In genomic region chr1:224504642-224505041, GRCh38 we compare ENCODE assay signal across 21 cellular contexts.
DNase-seq lines count a peak whose midpoint lies in the region; ATAC-seq and TF ChIP-seq lines count a peak whose summit lies in the region.
"Had no signal": no experiment of that assay in that cellular context is flagged by ENCODE, and none has a peak within 500 bp of the region (broad histone marks: within the 10 kb centered on the region; RNA-seq: fewer than 3 reads in every experiment).

No MANE protein-coding gene starts in this region.

- no peaks in the 10 kb centered on the region for H3K9me3 Mint-ChIP-seq in endothelial cell (ENCODE audit: unreplicated experiment)
- no peaks in the 10 kb centered on the region for H3K9me3 Mint-ChIP-seq in stimulated activated naive B cell treated with anti-CD40 and anti-IgM and Interleukin-4, amounts not matched to agents 10 μg/mL and 1 μg/mL and 100 μg/mL, for 72 hours
- H3K9me3 Mint-ChIP-seq: activated T-helper 2 cell treated with anti-CD3 and anti-CD28 coated beads, Interferon-gamma antibody, Interleukin-2, Interleukin-4, amounts not matched to agents 10 μg/mL and 5 μg/mL and 100 μg/mL, durations not matched to agents 14 hours and 24 hours and 36 hours; CD4-positive, alpha-beta memory T cell had no signal

- H3K4me1 Mint-ChIP-seq in endothelial cell (ENCODE audit: unreplicated experiment): peaks cover 49% of the 10 kb centered on the region
- peaks cover 24 to 37% of the 10 kb centered on the region in 2 donors for H3K4me1 Mint-ChIP-seq in stimulated activated naive B cell treated with anti-CD40 and anti-IgM and Interleukin-4, amounts not matched to agents 10 μg/mL and 1 μg/mL and 100 μg/mL, for 72 hours

- H3K79me2 ChIP-seq in PC-3 (ENCODE audit: low read length): no peaks in the 10 kb centered on the region

- no peaks in the 10 kb centered on the region for H3K36me3 Mint-ChIP-seq in endothelial cell (ENCODE audit: low read depth, unreplicated experiment)
- peaks cover 4 to 7% of the 10 kb centered on the region in 2 donors for H3K36me3 Mint-ChIP-seq in stimulated activated naive B cell treated with anti-CD40 and anti-IgM and Interleukin-4, amounts not matched to agents 10 μg/mL and 1 μg/mL and 100 μg/mL, for 72 hours
- H3K36me3 Mint-ChIP-seq: CD4-positive, alpha-beta memory T cell had no signal

- POLR2A ChIA-PET in PC-3 (lab: Charles Lee; ENCODE audit: unreplicated experiment): no interaction called here

- H3K27me3 ChIP-seq in left ventricle myocardium inferior (ENCODE audit: low read depth): no peaks in the 10 kb centered on the region
- H3K27me3 ChIP-seq in prostate gland (replicated peaks; ENCODE audit: insufficient read depth): no peaks in the 10 kb centered on the region
- H3K27me3 ChIP-seq in PC-3 (ENCODE audit: low read length): no peaks in the 10 kb centered on the region
- H3K27me3 ChIP-seq: thyroid gland had no signal

- no peak overlapping the region for H3K4me3 Mint-ChIP-seq in endothelial cell (ENCODE audit: unreplicated experiment)
- H3K4me3 Mint-ChIP-seq in stimulated activated naive B cell treated with anti-CD40 and anti-IgM and Interleukin-4, amounts not matched to agents 10 μg/mL and 1 μg/mL and 100 μg/mL, for 72 hours: no peak overlapping the region
- H3K4me3 Mint-ChIP-seq: CD4-positive, alpha-beta memory T cell had no signal

- no peaks in the 10 kb centered on the region for H3K9me3 ChIP-seq in left ventricle myocardium inferior (replicated peaks)
- no peaks in the 10 kb centered on the region for H3K9me3 ChIP-seq in prostate gland
- no peaks in the 10 kb centered on the region for H3K9me3 ChIP-seq in PC-3 (ENCODE audit: low read length)
- H3K9me3 ChIP-seq: neutrophil, thyroid gland had no signal

- BruUV-seq in PC-3 (replicated peaks; lab: Mats Ljungman, UMichigan): no TSS peak

- H3F3A ChIP-seq in PC-3 (ENCODE audit: low read length, unreplicated experiment): peaks cover under 1% of the 10 kb centered on the region

- 52% methylated on average over 2 of the region's 2 CpGs for WGBS in prostate gland
- 45 to 50% methylated on average over 2 of the region's 2 CpGs for WGBS in lower leg skin, 2 donors

- CTCF ChIA-PET in PC-3 (lab: Charles Lee): no interaction called here

- TF ChIP-seq CTCF in left ventricle myocardium inferior (IDR thresholded peaks at IDR 0.05; ENCODE audit: borderline replicate concordance): no peak
- TF ChIP-seq CTCF in endothelial cell (IDR thresholded peaks at IDR 0.05; ENCODE audit: unreplicated experiment): no peak
- no peak for TF ChIP-seq CTCF in prostate gland (IDR thresholded peaks at IDR 0.05)
- no peak for TF ChIP-seq CTCF in PC-3 (conservative IDR thresholded peaks at IDR 0.05; ENCODE audit: low read depth, low read length)
- TF ChIP-seq CTCF in lower leg skin (IDR thresholded peaks at IDR 0.05): no peak

- TF ChIP-seq POLR2A in prostate gland (IDR thresholded peaks at IDR 0.05) (no peak), lower leg skin (IDR thresholded peaks at IDR 0.05) (no peak)

- peak overlapping the region; percentile 97 for H3K27ac Mint-ChIP-seq in endothelial cell (ENCODE audit: unreplicated experiment)
- no peak overlapping the region for H3K27ac Mint-ChIP-seq in stimulated activated naive B cell treated with anti-CD40 and anti-IgM and Interleukin-4, amounts not matched to agents 10 μg/mL and 1 μg/mL and 100 μg/mL, for 72 hours
- H3K27ac Mint-ChIP-seq: activated T-helper 2 cell treated with anti-CD3 and anti-CD28 coated beads, Interferon-gamma antibody, Interleukin-2, Interleukin-4, amounts not matched to agents 10 μg/mL and 5 μg/mL and 100 μg/mL, durations not matched to agents 14 hours and 24 hours and 36 hours had no signal

- H4K20me1 ChIP-seq in PC-3 (ENCODE audit: low read length): no peaks in the 10 kb centered on the region

- H3K4me3 ChIP-seq in left ventricle myocardium inferior: no peak overlapping the region
- H3K4me3 ChIP-seq in prostate gland: no peak overlapping the region
- H3K4me3 ChIP-seq in PC-3 (ENCODE audit: low read length): no peak overlapping the region
- no peak overlapping the region for H3K4me3 ChIP-seq in lower leg skin (ENCODE audit: low read depth, poor library complexity, severe bottlenecking)
- H3K4me3 ChIP-seq: thyroid gland had no signal

- DNase-seq in left ventricle myocardium inferior (no peak), left ventricle myocardium superior (no peak), endothelial cell (ENCODE audit: low spot score) (no peak), prostate gland (ENCODE audit: low spot score) (no peak), PC-3 (no peak), lower leg skin (ENCODE audit: low spot score in 2 of 2) (no peak)
- no peak for DNase-seq in stimulated activated naive B cell treated with anti-CD40 and anti-IgM and Interleukin-4, amounts not matched to agents 10 μg/mL and 1 μg/mL and 100 μg/mL, for 72 hours
- DNase-seq: ACHN; caudate nucleus; CD4-positive, alpha-beta memory T cell; DMS79; hypothalamus; MV-4-11; NCI-H1930; NCI-H510A; SHP77 treated with DMSO at 0.1 percent for 48 hours; stimulated activated CD4-positive, alpha-beta T cell treated with anti-CD3 and anti-CD28 coated beads, Interleukin-4, amount 100 ng/mL, for 1 hour; thyroid gland had no signal

- H3K9me2 ChIP-seq in PC-3 (replicated peaks; ENCODE audit: low read length): no peaks in the 10 kb centered on the region

- intact Hi-C loops in left ventricle myocardium inferior (cut with micrococcal nuclease) (no loop called here), left ventricle myocardium superior (cut with micrococcal nuclease) (no loop called here), prostate gland (cut with DNase I) (loop anchor here (10.0 kb wide), 2 partner anchors 50 to 940 kb away; no protein-coding TSS in a partner anchor), PC-3 (cut with micrococcal nuclease) (no loop called here), lower leg skin (cut with DNase I; ENCODE audit: low total_unique reads) (no loop called here)

- H3K4me2 ChIP-seq in PC-3 (ENCODE audit: low read length): no peak overlapping the region

- peaks cover 6% of the 10 kb centered on the region for H3K27me3 Mint-ChIP-seq in endothelial cell (ENCODE audit: unreplicated experiment)
- H3K27me3 Mint-ChIP-seq in stimulated activated naive B cell treated with anti-CD40 and anti-IgM and Interleukin-4, amounts not matched to agents 10 μg/mL and 1 μg/mL and 100 μg/mL, for 72 hours: peaks cover 0 to 6% of the 10 kb centered on the region in 2 donors

- H3K36me3 ChIP-seq in left ventricle myocardium inferior (no peaks in the 10 kb centered on the region), prostate gland (no peaks in the 10 kb centered on the region), PC-3 (ENCODE audit: low read depth, low read length) (no peaks in the 10 kb centered on the region)
- H3K36me3 ChIP-seq: neutrophil, thyroid gland had no signal

- H3K27ac ChIP-seq in left ventricle myocardium inferior (replicated peaks) (peak overlapping the region; percentile 89), prostate gland (peak overlapping the region; percentile 82 to 84), PC-3 (ENCODE audit: low read length) (no peak overlapping the region)
- H3K27ac ChIP-seq: neutrophil had no signal

- ATAC-seq in left ventricle myocardium superior (no peak), PC-3 (no peak), GM21619 (IDR thresholded peaks at IDR 0.05; ENCODE audit: unreplicated experiment) (no peak)
- no peak for ATAC-seq in stimulated activated naive B cell treated with anti-CD40 and anti-IgM and Interleukin-4, amounts not matched to agents 10 μg/mL and 1 μg/mL and 100 μg/mL, for 72 hours (replicated peaks)

- no peak overlapping the region for H2AFZ ChIP-seq in PC-3 (ENCODE audit: low read length)

- H3K4me1 ChIP-seq in left ventricle myocardium inferior (peaks cover 45% of the 10 kb centered on the region), prostate gland (replicated peaks) (peaks cover 12% of the 10 kb centered on the region), PC-3 (ENCODE audit: insufficient read depth, low read length) (peaks cover 28% of the 10 kb centered on the region)

- H3K9ac ChIP-seq in PC-3 (ENCODE audit: low read length): no peak overlapping the region
